Comparison of ENCODE assay signal across 12 cellular contexts in genomic region chr1:164587617-164588367, GRCh38. TPM values are rescaled to one million over a fixed set of nuclear protein-coding genes. Genes with fewer than 3 reads are reported as not detected.
DNase-seq lines count a peak whose midpoint lies in the region; ATAC-seq, FAIRE-seq and TF ChIP-seq lines count a peak whose summit lies in the region.
"Had no signal": no experiment of that assay in that cellular context is flagged by ENCODE, and none has a peak within 500 bp of the region (broad histone marks: within the 10 kb centered on the region; RNA-seq: fewer than 3 reads in every experiment).

No MANE protein-coding gene starts in this region.

- no peak overlapping the region for H4K91ac ChIP-seq in H9 (ENCODE audit: insufficient read length, low read depth, low read length)

- no peaks in the 10 kb centered on the region for H3K27me3 ChIP-seq in H9 (ENCODE audit: insufficient read depth, low read length)
- no peaks in the 10 kb centered on the region for H3K27me3 ChIP-seq in endothelial cell of umbilical vein (ENCODE audit: control insufficient read depth in 2 of 2, insufficient read depth in 2 of 2, low read length in 2 of 2)

- H2BK15ac ChIP-seq in H9 (ENCODE audit: low read depth, low read length), result no peak overlapping the region

- H4K8ac ChIP-seq in H9 (replicated peaks; ENCODE audit: insufficient read length, low read depth, low read length), result no peak overlapping the region

- H3K9me3 Mint-ChIP-seq in H9, result no peaks in the 10 kb centered on the region
- H3K9me3 Mint-ChIP-seq in osteocyte (ENCODE audit: unreplicated experiment), result no peaks in the 10 kb centered on the region

- H3K4ac ChIP-seq in H9 (ENCODE audit: low read depth, low read length), result no peak overlapping the region

- H2AFZ ChIP-seq in H9 (ENCODE audit: low read length), result no peak overlapping the region
- no peak overlapping the region for H2AFZ ChIP-seq in endothelial cell of umbilical vein (ENCODE audit: low read depth, low read length)

- H3K4me1 ChIP-seq in H9 (ENCODE audit: insufficient read depth, low read length) (peaks cover 44% of the 10 kb centered on the region), endothelial cell of umbilical vein (ENCODE audit: control insufficient read depth, extremely low read depth, insufficient read depth, low read length) (no peaks in the 10 kb centered on the region)

- BruUV-seq in endothelial cell of umbilical vein (replicated peaks; lab: Mats Ljungman, UMichigan), result no TSS peak

- FAIRE-seq in endothelial cell of umbilical vein (lab: Jason Lieb, UNC) (no peak), GM12892 (lab: Jason Lieb, UNC) (no peak)

- DNase-seq in H9, result no peak
- DNase-seq in NCI-H2107 treated with DMSO at 0.1 percent for 48 hours (lab: John Stamatoyannopoulos, UW; ENCODE audit: unreplicated experiment), result peak; percentile 93
- DNase-seq in endothelial cell of umbilical vein (ENCODE audit: low read depth, low spot score), result peak; percentile 18
- DNase-seq in osteocyte (ENCODE audit: extremely low spot score, unreplicated experiment), result no peak
- no peak for DNase-seq in GM12892 (ENCODE audit: insufficient read length)
- DNase-seq in stimulated activated naive CD4-positive, alpha-beta T cell (lab: John Stamatoyannopoulos, UW), result no peak
- DNase-seq in HT-29 (ENCODE audit: low spot score), result no peak
- DNase-seq: activated CD8-positive, alpha-beta memory T cell treated with anti-CD3 and anti-CD28 coated beads, Interleukin-2, amount 50 U/mL, for 48 hours; NK-92 treated with Interleukin-12 subunit alpha and Interleukin-12 subunit beta, amount 100 ng/mL, for 24 hours; T-helper 17 cell had no signal

- no peak overlapping the region for H2BK120ac ChIP-seq in H9 (ENCODE audit: low read depth, low read length, poor library complexity, severe bottlenecking)

- no peak overlapping the region for H2BK20ac ChIP-seq in H9 (ENCODE audit: low read depth, low read length, poor library complexity, severe bottlenecking)

- H3K4me2 ChIP-seq in H9 (ENCODE audit: insufficient read depth, insufficient read length, low read length) (no peak overlapping the region), endothelial cell of umbilical vein (ENCODE audit: insufficient read depth, low read length) (no peak overlapping the region)

- H3K79me2 ChIP-seq in H9 (ENCODE audit: insufficient read depth, low read length), result peaks cover 36% of the 10 kb centered on the region; the same call in 1 of the 2 replicates
- H3K79me2 ChIP-seq in endothelial cell of umbilical vein (ENCODE audit: control insufficient read depth, insufficient read depth, low read length), result no peaks in the 10 kb centered on the region

- H3K27me3 Mint-ChIP-seq in H9 (ENCODE audit: low read depth) (no peaks in the 10 kb centered on the region), osteocyte (ENCODE audit: unreplicated experiment) (no peaks in the 10 kb centered on the region)

- peaks cover 15% of the 10 kb centered on the region for H3K79me1 ChIP-seq in H9 (ENCODE audit: insufficient read depth, low read depth, low read length, poor library complexity, severe bottlenecking)

- H3K9me3 ChIP-seq in H9 (ENCODE audit: control insufficient read depth, low read depth, low read length) (no peaks in the 10 kb centered on the region), endothelial cell of umbilical vein (replicated peaks; ENCODE audit: control insufficient read depth, insufficient read depth, low read length) (no peaks in the 10 kb centered on the region)

- no peaks in the 10 kb centered on the region for H3K23me2 ChIP-seq in H9 (ENCODE audit: insufficient read length, low read depth, low read length, poor library complexity, severe bottlenecking)

- H3K27ac Mint-ChIP-seq in H9 (peak overlapping the region; percentile 54 to 97 (median 93)), osteocyte (ENCODE audit: unreplicated experiment) (peak overlapping the region; percentile 27)
- H3K27ac Mint-ChIP-seq: T-helper 17 cell had no signal

- no peak overlapping the region for H3T11ph ChIP-seq in H9 (ENCODE audit: low read length)

- H2AK5ac ChIP-seq in H9 (ENCODE audit: insufficient read length, low read length), result no peak overlapping the region

- dilution Hi-C loops in endothelial cell of umbilical vein (cut with MboI; ENCODE audit: extremely low pct_ligation_motif_present, low sequenced_read_pairs), result no loop called here

- H3K36me3 ChIP-seq in endothelial cell of umbilical vein (ENCODE audit: control insufficient read depth in 2 of 2, extremely low read depth in 1 of 2, insufficient read depth in 2 of 2, low read length in 2 of 2), result no peaks in the 10 kb centered on the region

- H3K4me3 Mint-ChIP-seq in H9 (peak overlapping the region; percentile 37 to 64), osteocyte (ENCODE audit: unreplicated experiment) (peak overlapping the region; percentile 30)
- H3K4me3 Mint-ChIP-seq: T-helper 17 cell had no signal

- H3K36me3 Mint-ChIP-seq in H9 (ENCODE audit: insufficient read depth in 1 of 3, low read depth in 3 of 3), result peaks cover 7 to 30% (median 28%) of the 10 kb centered on the region in 3 experiments
- H3K36me3 Mint-ChIP-seq in osteocyte (ENCODE audit: unreplicated experiment), result peaks cover 9% of the 10 kb centered on the region

- no peak overlapping the region for H3K4me3 ChIP-seq in endothelial cell of umbilical vein (replicated peaks in 1 of 3; ENCODE audit: insufficient read depth in 1 of 3, low read depth in 1 of 3, low read length in 3 of 3)

- no peaks in the 10 kb centered on the region for H3K9me1 ChIP-seq in endothelial cell of umbilical vein (replicated peaks; ENCODE audit: control insufficient read depth, extremely low read depth, insufficient read depth, low read length)

- WGBS in H9 (ENCODE audit: extremely low coverage, insufficient read length, low lambda C conversion rate), result no CpG with 5 or more reads among the region's 10 CpGs

- peaks cover 3% of the 10 kb centered on the region for H4K20me1 ChIP-seq in H9 (ENCODE audit: control insufficient read depth, insufficient read depth, insufficient read length)
- no peaks in the 10 kb centered on the region for H4K20me1 ChIP-seq in endothelial cell of umbilical vein (replicated peaks; ENCODE audit: control insufficient read depth, extremely low read depth, insufficient read depth, low read length)

- H3K27ac ChIP-seq in H9 (ENCODE audit: insufficient read length, low read depth, low read length), result no peak overlapping the region
- no peak overlapping the region for H3K27ac ChIP-seq in endothelial cell of umbilical vein (ENCODE audit: insufficient read depth, low read depth, low read length)
- H3K27ac ChIP-seq: C4-2B had no signal

- intact Hi-C loops in endothelial cell of umbilical vein (cut with micrococcal nuclease), result loop anchor here (2.0 kb wide), 1 partner anchor 25 kb away; no protein-coding TSS in a partner anchor

- no peak overlapping the region for H3K9ac ChIP-seq in H9 (ENCODE audit: extremely low read depth, insufficient read length, low read length)
- no peak overlapping the region for H3K9ac ChIP-seq in endothelial cell of umbilical vein (replicated peaks; ENCODE audit: extremely low read depth, insufficient read depth, low read length)

- CTCF ChIA-PET in endothelial cell of umbilical vein (lab: Charles Lee), result interaction anchor here (1.1 to 1.3 kb wide), 3 partner anchors 9 to 200 kb away, joined by 3 to 5 read pairs (median 3); no protein-coding TSS in a partner anchor

- H3K23ac ChIP-seq in H9 (ENCODE audit: insufficient read length, low read depth, low read length), result no peak overlapping the region

- no peak overlapping the region for H3K56ac ChIP-seq in H9 (ENCODE audit: insufficient read length, low read depth, low read length)

- H3K14ac ChIP-seq in H9 (ENCODE audit: insufficient read depth, low read length), result no peak overlapping the region

- no peak overlapping the region for H2BK12ac ChIP-seq in H9 (ENCODE audit: insufficient read length, low read depth, low read length)

- TF ChIP-seq CTCF in H9 (conservative IDR thresholded peaks at IDR 0.05) (no peak), endothelial cell of umbilical vein (IDR thresholded peaks at IDR 0.05; ENCODE audit: extremely low read depth in 1 of 2, insufficient read depth in 1 of 2, low read depth in 1 of 2, low read length in 2 of 2) (no peak), osteocyte (IDR thresholded peaks at IDR 0.05) (no peak)

- H3K4me1 Mint-ChIP-seq in H9 (peaks cover 97 to 100% of the 10 kb centered on the region in 2 experiments), osteocyte (ENCODE audit: unreplicated experiment) (peaks cover 46% of the 10 kb centered on the region)
- H3K4me1 Mint-ChIP-seq: T-helper 17 cell had no signal

- H3K18ac ChIP-seq in H9 (ENCODE audit: insufficient read length, low read depth, low read length), result no peak overlapping the region

- TF ChIP-seq POLR2A in endothelial cell of umbilical vein (IDR thresholded peaks at IDR 0.05; ENCODE audit: low read depth, low read length) (no peak), GM12892 (IDR thresholded peaks at IDR 0.05; ENCODE audit: low read depth, low read length) (no peak)

- POLR2A ChIA-PET in endothelial cell of umbilical vein (lab: Charles Lee), result interaction anchor here (0.7 to 1.0 kb wide), 2 partner anchors 29 to 318 kb away, joined by 3 to 10 read pairs; partner anchors contain the start of gene PBX1

- H4K5ac ChIP-seq in H9 (ENCODE audit: insufficient read length, low read depth, low read length), result no peak overlapping the region

- H2BK5ac ChIP-seq in H9 (ENCODE audit: insufficient read length, low read length), result no peak overlapping the region

- no peak for ATAC-seq in GM21381 (IDR thresholded peaks at IDR 0.05; ENCODE audit: unreplicated experiment)
- ATAC-seq: T-helper 17 cell had no signal

TF ChIP-seq in endothelial cell of umbilical vein, 7 proteins besides CTCF, POLR2A, EP300 and RAD21 (continues in another document):
- no peak for TF ChIP-seq MAX (IDR thresholded peaks at IDR 0.05; ENCODE audit: insufficient read depth, insufficient read length)
- no peak for TF ChIP-seq MYC (IDR thresholded peaks at IDR 0.05; ENCODE audit: low read depth, low read length)
- TF ChIP-seq POLR2AphosphoS5 (IDR thresholded peaks at IDR 0.05; ENCODE audit: insufficient read depth, low read depth, low read length), result no peak

RNA-seq across cellular contexts. Expression of gene PBX1, which starts 28.8 kb away (rescaled TPM):
- total RNA-seq in H9 (2021) (133 and 142 TPM in 2 replicates), endothelial cell of umbilical vein (22.2 and 24.1 TPM in 2 replicates), osteocyte (27.9 and 29.7 TPM in 2 replicates)
- 9.3 and 10.7 TPM in 2 replicates for polyA plus RNA-seq in endothelial cell of umbilical vein
- polyA plus RNA-seq in endothelial cell of umbilical vein (2011; cell fraction: cytosol; rRNA removed), result 8.8 and 9.6 TPM in 2 replicates
- polyA plus RNA-seq in endothelial cell of umbilical vein (2011; cell fraction: nucleus; rRNA removed), result 12.1 and 12.2 TPM in 2 replicates
- polyA plus RNA-seq in endothelial cell of umbilical vein (2012), result 2.6 and 3.4 TPM in 2 replicates
- polyA minus RNA-seq in endothelial cell of umbilical vein, result 25.3 and 29.5 TPM in 2 replicates
- polyA minus RNA-seq in endothelial cell of umbilical vein (2011; cell fraction: cytosol; rRNA and poly(A)+ RNA removed), result 36.3 TPM
- 42.2 and 57.9 TPM in 2 replicates for polyA minus RNA-seq in endothelial cell of umbilical vein (2011; cell fraction: nucleus; rRNA and poly(A)+ RNA removed)
- 0.06 TPM for polyA plus RNA-seq in GM12892 (2012; ENCODE audit: missing spikeins)
- 5.1 and 11.1 TPM in 2 replicates for total RNA-seq in HT-29 (2014; rRNA removed; shearing (Covaris generic))

Comparison
In these comparisons a context has a peak if more than half of its experiments do, and no peak if none do; other contexts are left out.
1. DNase-seq: peak in NCI-H2107 treated with DMSO at 0.1 percent for 48 hours (single experiment) and endothelial cell of umbilical vein (single experiment); none in H9 (single experiment), osteocyte (single experiment), GM12892 (single experiment), stimulated activated naive CD4-positive, alpha-beta T cell (0 of 6) and HT-29 (single experiment).